ENCODE assay signal across 1 cellular context in genomic region chr13:31001647-31002046, GRCh38.
TF ChIP-seq lines count a peak whose summit lies in the region.

No MANE protein-coding gene starts in this region.

TF ChIP-seq in GM23338, 12 proteins besides CTCF, POLR2A, EP300 and RAD21 (continued from another document):
- TF ChIP-seq ZNF462 (CRISPR knock-in tag; IDR thresholded peaks at IDR 0.05) (no peak), EZH2phosphoT487 (IDR thresholded peaks at IDR 0.05; ENCODE audit: unreplicated experiment) (no peak), ZNF331 (CRISPR knock-in tag; IDR thresholded peaks at IDR 0.05; ENCODE audit: low read depth) (no peak)
